ENCODE assay signal across 15 cellular contexts in genomic region chr2:127103243-127104165, GRCh38. TPM values are rescaled to one million over a fixed set of nuclear protein-coding genes. Genes with fewer than 3 reads are reported as not detected.
DNase-seq lines count a peak whose midpoint lies in the region; ATAC-seq, FAIRE-seq and TF ChIP-seq lines count a peak whose summit lies in the region.
"Had no signal": no experiment of that assay in that cellular context is flagged by ENCODE, and none has a peak within 500 bp of the region (broad histone marks: within the 10 kb centered on the region; RNA-seq: fewer than 3 reads in every experiment).

No MANE protein-coding gene starts in this region.

- peak; percentile 17 for FAIRE-seq in urothelium cell line (lab: Jason Lieb, UNC)
- FAIRE-seq: astrocyte, endometrium, GM19239 had no signal

- H3K4me3 Mint-ChIP-seq in glutamatergic neuron (ENCODE audit: unreplicated experiment) (no peak overlapping the region), osteocyte (ENCODE audit: unreplicated experiment) (peak overlapping the region; percentile 42)

- H3K9me3 ChIP-seq in right atrium auricular region: no peaks in the 10 kb centered on the region
- H3K9me3 ChIP-seq: HAP-1, mucosa of descending colon had no signal

- H3K27me3 Mint-ChIP-seq in glutamatergic neuron (ENCODE audit: unreplicated experiment) (peaks cover 12% of the 10 kb centered on the region), osteocyte (ENCODE audit: unreplicated experiment) (no peaks in the 10 kb centered on the region)

- H3K36me3 Mint-ChIP-seq in glutamatergic neuron (ENCODE audit: unreplicated experiment) (no peaks in the 10 kb centered on the region), osteocyte (ENCODE audit: unreplicated experiment) (no peaks in the 10 kb centered on the region)

- ATAC-seq in HG03565 (IDR thresholded peaks at IDR 0.05; ENCODE audit: unreplicated experiment): no peak
- ATAC-seq: mucosa of descending colon had no signal

- DNase-seq in cardiac septum (ENCODE audit: low spot score): peak; percentile 68
- no peak for DNase-seq in right atrium auricular region (ENCODE audit: low spot score)
- no peak for DNase-seq in glutamatergic neuron
- DNase-seq in osteocyte (ENCODE audit: extremely low spot score, unreplicated experiment): no peak
- DNase-seq in urothelium cell line (ENCODE audit: low spot score): no peak
- no peak for DNase-seq in ureter (ENCODE audit: low spot score)
- no peak for DNase-seq in stimulated activated CD4-positive, alpha-beta T cell treated with anti-CD3 and anti-CD28 coated beads, Interleukin-12 subunit alpha, Interleukin-12 subunit beta, amount 100 ng/mL, for 4 hours
- DNase-seq: NCI-H1436 treated with DMSO at 0.1 percent for 48 hours, NCI-H748 treated with DMSO at 0.1 percent for 48 hours had no signal

- intact Hi-C loops in cardiac septum (cut with DNase I): no loop called here

- H3K27me3 ChIP-seq in right atrium auricular region: no peaks in the 10 kb centered on the region

- H3K36me3 ChIP-seq in right atrium auricular region: no peaks in the 10 kb centered on the region
- H3K36me3 ChIP-seq: HAP-1 had no signal

- H3K4me3 ChIP-seq in right atrium auricular region: no peak overlapping the region
- H3K4me3 ChIP-seq: HAP-1, mucosa of descending colon had no signal

- peaks cover 0 to 21% of the 10 kb centered on the region in 2 donors for H3K4me1 ChIP-seq in right atrium auricular region

- H3K9me3 Mint-ChIP-seq in glutamatergic neuron (ENCODE audit: unreplicated experiment): peaks cover 6% of the 10 kb centered on the region
- H3K9me3 Mint-ChIP-seq in osteocyte (ENCODE audit: unreplicated experiment): no peaks in the 10 kb centered on the region

- peaks cover 28% of the 10 kb centered on the region for H3K4me1 Mint-ChIP-seq in glutamatergic neuron (ENCODE audit: low read depth, unreplicated experiment)
- peaks cover 58% of the 10 kb centered on the region for H3K4me1 Mint-ChIP-seq in osteocyte (ENCODE audit: unreplicated experiment)

- no peak for TF ChIP-seq CTCF in right atrium auricular region (IDR thresholded peaks at IDR 0.05)
- no peak for TF ChIP-seq CTCF in glutamatergic neuron (IDR thresholded peaks at IDR 0.05; ENCODE audit: partially characterized antibody, unreplicated experiment)
- TF ChIP-seq CTCF in osteocyte (IDR thresholded peaks at IDR 0.05): no peak

- no peak overlapping the region for H3K27ac ChIP-seq in right atrium auricular region

- H3K27ac Mint-ChIP-seq in glutamatergic neuron (ENCODE audit: unreplicated experiment) (peak overlapping the region; percentile 2), osteocyte (ENCODE audit: unreplicated experiment) (no peak overlapping the region)

RNA-seq across cellular contexts. Expression of gene BIN1, which starts 3.5 kb away (rescaled TPM):
- total RNA-seq in cardiac septum: 14.0 TPM
- total RNA-seq in right atrium auricular region: 10 to 100 TPM in 1 of 2 donors, 1 to 10 TPM in 1; 7.6 to 15.3 TPM
- total RNA-seq in glutamatergic neuron (ENCODE audit: unreplicated experiment): 176 TPM
- total RNA-seq in osteocyte: 101 TPM in 2 replicates
- total RNA-seq in ureter: 51.6 TPM
